In genomic region chr10:43396061-43396927, GRCh38 we compare ENCODE assay signal across 1 cellular context.
TF ChIP-seq lines count a peak whose summit lies in the region.

No MANE protein-coding gene starts in this region.

TF ChIP-seq in SK-N-SH, 30 proteins besides CTCF, POLR2A, EP300 and RAD21 (continued from another document):
- TF ChIP-seq NRF1 (IDR thresholded peaks at IDR 0.05; ENCODE audit: low read depth, low read length), result peak; percentile 42
